27 cellular contexts compared by ENCODE assay signal in the genomic region with DNA sequence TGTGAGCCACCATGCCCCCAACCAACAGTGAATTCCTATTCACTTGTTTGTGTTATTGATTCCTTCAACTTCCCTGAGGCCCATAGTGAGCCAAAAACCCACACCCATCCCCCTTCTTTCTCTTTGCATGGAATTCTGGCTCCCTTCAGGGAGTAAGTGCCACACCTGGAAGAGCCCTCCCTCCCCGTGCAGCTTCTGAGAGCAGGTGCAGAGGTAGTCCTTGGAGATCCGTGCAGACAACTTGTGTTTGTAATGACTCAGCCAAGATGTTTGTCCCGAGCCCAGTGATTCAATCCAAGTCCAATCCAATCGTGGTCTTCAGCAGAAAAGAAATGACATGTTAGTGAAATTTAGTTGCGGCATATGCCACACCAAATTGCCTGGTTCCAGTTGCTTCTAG. TPM values are rescaled to one million over a fixed set of nuclear protein-coding genes. Genes with fewer than 3 reads are reported as not detected.
A peak's percentile ranks its signal among the peaks of the same experiment; 100 is the strongest.
DNase-seq lines count a peak whose midpoint lies in the region; ATAC-seq and TF ChIP-seq lines count a peak whose summit lies in the region.
"Had no signal": no experiment of that assay in that cellular context is flagged by ENCODE, and none has a peak within 500 bp of the region (broad histone marks: within the 10 kb centered on the region; RNA-seq: fewer than 3 reads in every experiment).

No MANE protein-coding gene starts in this region.

- POLR2A ChIA-PET in Panc1 (lab: Charles Lee), result no interaction called here

- H3K9me3 ChIP-seq in Panc1 (ENCODE audit: control insufficient read depth, insufficient read depth, low read depth, low read length), result no peaks in the 10 kb centered on the region
- no peaks in the 10 kb centered on the region for H3K9me3 ChIP-seq in effector memory CD4-positive, alpha-beta T cell (ENCODE audit: control insufficient read depth, low read length)
- H3K9me3 ChIP-seq: BLaER1 treated with 17β-estradiol and CSF1 and Interleukin-3, amounts not matched to agents 10 nM and 100 nM; SJSA1 had no signal

- CTCF ChIA-PET in Calu3 (lab: Charles Lee), result interaction anchor here (0.7 kb wide), 1 partner anchor 283 kb away, joined by 3 read pairs; no protein-coding TSS in a partner anchor
- CTCF ChIA-PET in Panc1 (lab: Charles Lee), result no interaction called here

- H3K27me3 ChIP-seq in Panc1 (ENCODE audit: control insufficient read depth, insufficient read depth, low read length) (no peaks in the 10 kb centered on the region), foreskin keratinocyte (no peaks in the 10 kb centered on the region)
- H3K27me3 ChIP-seq in effector memory CD4-positive, alpha-beta T cell (replicated peaks; ENCODE audit: control insufficient read depth, insufficient read depth, low read length, poor library complexity, severe bottlenecking), result no peaks in the 10 kb centered on the region
- H3K27me3 ChIP-seq: BLaER1 treated with 17β-estradiol and CSF1 and Interleukin-3, amounts not matched to agents 10 nM and 100 nM; SJSA1 had no signal

- ATAC-seq in Panc1, result no peak
- ATAC-seq in foreskin keratinocyte, result peak; percentile 65
- no peak for ATAC-seq in HG02970 (IDR thresholded peaks at IDR 0.05; ENCODE audit: low FRiP score, unreplicated experiment)

- in situ Hi-C loops in Panc1 (cut with HindIII; ENCODE audit: low pct_unique_long_range_greater_than_20kb, low sequenced_read_pairs), result no loop called here

- H3K4me1 ChIP-seq in Panc1 (ENCODE audit: control insufficient read depth, insufficient read depth, low read length), result peaks cover 76% of the 10 kb centered on the region
- no peaks in the 10 kb centered on the region for H3K4me1 ChIP-seq in foreskin keratinocyte
- H3K4me1 ChIP-seq in effector memory CD4-positive, alpha-beta T cell (ENCODE audit: control insufficient read depth, insufficient read depth, low read length, poor library complexity, severe bottlenecking), result peaks cover 5% of the 10 kb centered on the region

- no peaks in the 10 kb centered on the region for H3K9me3 Mint-ChIP-seq in Calu3 (ENCODE audit: low read depth, unreplicated experiment)
- no peaks in the 10 kb centered on the region; the same call in 1 of the 2 replicates for H3K9me3 Mint-ChIP-seq in HFFc6
- H3K9me3 Mint-ChIP-seq: CD4-positive, alpha-beta T cell had no signal

- TF ChIP-seq CTCF in Calu3 (IDR thresholded peaks at IDR 0.05; ENCODE audit: unreplicated experiment), result no peak
- TF ChIP-seq CTCF in HFFc6 (IDR thresholded peaks at IDR 0.05), result no peak
- no peak for TF ChIP-seq CTCF in Panc1 (IDR thresholded peaks at IDR 0.05)
- TF ChIP-seq CTCF in foreskin keratinocyte (conservative IDR thresholded peaks at IDR 0.05), result no peak

- peak overlapping the region; percentile 63 for H3K27ac ChIP-seq in Panc1 (ENCODE audit: low read length)
- H3K27ac ChIP-seq in foreskin keratinocyte, result no peak overlapping the region
- no peak overlapping the region for H3K27ac ChIP-seq in effector memory CD4-positive, alpha-beta T cell (ENCODE audit: insufficient read depth, low read length, poor library complexity, severe bottlenecking)
- H3K27ac ChIP-seq: BLaER1 treated with 17β-estradiol and CSF1 and Interleukin-3, amounts not matched to agents 10 nM and 100 nM; SJSA1 had no signal

- no peak overlapping the region for H3K4me3 Mint-ChIP-seq in Calu3 (ENCODE audit: low read depth, unreplicated experiment)
- H3K4me3 Mint-ChIP-seq in HFFc6, result peak overlapping the region; percentile 20; the same call in 1 of the 2 replicates
- H3K4me3 Mint-ChIP-seq: CD4-positive, alpha-beta T cell had no signal

- BruUV-seq in Calu3 (replicated peaks; lab: Mats Ljungman, UMichigan), result no TSS peak
- BruUV-seq in Panc1 (replicated peaks; lab: Mats Ljungman, UMichigan), result no TSS peak

- H3K4me3 ChIP-seq in Panc1 (ENCODE audit: low read depth in 2 of 2, low read length in 2 of 2), result no peak overlapping the region
- H3K4me3 ChIP-seq in effector memory CD4-positive, alpha-beta T cell (ENCODE audit: insufficient read depth, low read depth, low read length, poor library complexity, severe bottlenecking), result no peak overlapping the region
- H3K4me3 ChIP-seq: BLaER1 treated with 17β-estradiol and CSF1 and Interleukin-3, amounts not matched to agents 10 nM and 100 nM; SJSA1 had no signal

- H3K27ac Mint-ChIP-seq in Calu3 (ENCODE audit: unreplicated experiment) (peak overlapping the region; percentile 78), HFFc6 (peak overlapping the region; percentile 19; the same call in 1 of the 2 replicates)
- H3K27ac Mint-ChIP-seq: CD4-positive, alpha-beta T cell had no signal

- H3K27me3 Mint-ChIP-seq in Calu3 (ENCODE audit: unreplicated experiment), result no peaks in the 10 kb centered on the region
- peaks cover 17% of the 10 kb centered on the region for H3K27me3 Mint-ChIP-seq in HFFc6 (ENCODE audit: insufficient read depth)

- H3K36me3 ChIP-seq in Panc1 (ENCODE audit: control insufficient read depth, insufficient read depth, low read length), result peaks cover 3% of the 10 kb centered on the region; the same call in 1 of the 2 replicates
- no peaks in the 10 kb centered on the region for H3K36me3 ChIP-seq in effector memory CD4-positive, alpha-beta T cell (ENCODE audit: control insufficient read depth, insufficient read depth, low read length)
- H3K36me3 ChIP-seq: BLaER1 treated with 17β-estradiol and CSF1 and Interleukin-3, amounts not matched to agents 10 nM and 100 nM; SJSA1 had no signal

- intact Hi-C loops in Calu3 (cut with micrococcal nuclease; ENCODE audit: unreplicated experiment) (loop anchor here (5.0 kb wide), 1 partner anchor 59 kb away; no protein-coding TSS in a partner anchor), Panc1 (cut with micrococcal nuclease; ENCODE audit: unreplicated experiment) (loop anchor here (5.0 kb wide), 1 partner anchor 64 kb away; no protein-coding TSS in a partner anchor)

- peaks cover 100% of the 10 kb centered on the region for H3K36me3 Mint-ChIP-seq in Calu3 (ENCODE audit: insufficient read depth, unreplicated experiment)
- peaks cover 40% of the 10 kb centered on the region for H3K36me3 Mint-ChIP-seq in HFFc6 (ENCODE audit: low read depth)

- peaks cover 37% of the 10 kb centered on the region for H3K4me1 Mint-ChIP-seq in Calu3 (ENCODE audit: low read depth, unreplicated experiment)
- H3K4me1 Mint-ChIP-seq in HFFc6 (ENCODE audit: low read depth), result peaks cover 61% of the 10 kb centered on the region

- DNase-seq in Calu3, result no peak
- DNase-seq in HFFc6, result no peak
- DNase-seq in Panc1 (ENCODE audit: low read depth, low spot score), result no peak
- no peak for DNase-seq in foreskin keratinocyte
- no peak for DNase-seq in activated CD4-positive, alpha-beta T cell treated with anti-CD3 and anti-CD28 coated beads for 4 hours
- DNase-seq in effector memory CD4-positive, alpha-beta T cell, result no peak
- DNase-seq in GF-D8 (lab: John Stamatoyannopoulos, UW), result no peak
- DNase-seq: AML-193; CD4-positive, alpha-beta T cell; COR-L47; DMS79; EL; GDM1; KG1; MM.1S; NCI-H1436; NCI-H187; NCI-H2081 treated with DMSO at 0.1 percent for 48 hours; NCI-H446; NCI-H524 treated with DMSO at 0.1 percent for 48 hours; NCI-H774; Right ventricle myocardium superior; RPMI8226 had no signal

RNA-seq across cellular contexts. Expression of a gene that starts 27.4 kb away (rescaled TPM):
- total RNA-seq in Calu3 (2022) (742 and 748 TPM in 2 replicates), Panc1 (2021; ENCODE audit: unreplicated experiment) (648 TPM), foreskin keratinocyte (9.3 and 14.2 TPM in 2 replicates)
- total RNA-seq in HFFc6 (2021; fragmentation: NEBNext Ultra II Directional; extraction: Animal tissue kit (Norgen Biotek cat#: 25700)), result 100 to 1,000 TPM; 206 to 371 (median 280) TPM
- polyA plus RNA-seq in Panc1 (2012; ENCODE audit: insufficient read length), result 548 TPM
- polyA plus RNA-seq in foreskin keratinocyte, result 6.2 and 7.2 TPM in 2 replicates

RNA-seq across cellular contexts. Expression of a gene that starts 33.2 kb away (rescaled TPM):
- not detected in 2 replicates for total RNA-seq in Calu3 (2022)
- not detected for total RNA-seq in HFFc6 (2021; fragmentation: NEBNext Ultra II Directional; extraction: Animal tissue kit (Norgen Biotek cat#: 25700))
- not detected for total RNA-seq in Panc1 (2021; ENCODE audit: unreplicated experiment)
- 0.50 TPM for polyA plus RNA-seq in Panc1 (2012; ENCODE audit: insufficient read length)
- not detected in 2 replicates for total RNA-seq in foreskin keratinocyte
- not detected in 2 replicates for polyA plus RNA-seq in foreskin keratinocyte
- total RNA-seq: CD4-positive, alpha-beta T cell; H4; Right ventricle myocardium superior; SJSA1 had no signal

Comparison
In these comparisons a context has a peak if more than half of its experiments do, and no peak if none do; other contexts are left out.
1. RNA of a gene that starts 27.4 kb away (total RNA-seq): 742 to 748 TPM in Calu3, 648 TPM in Panc1 (single experiment) and 206 to 371 TPM in HFFc6; 9.3 to 14.2 TPM in foreskin keratinocyte; every median in the first group is over 10 times any median in the second.